1 cellular context compared by ENCODE assay signal in genomic region chr6:31737315-31738047, GRCh38.
A peak's percentile ranks its signal among the peaks of the same experiment; 100 is the strongest.
TF ChIP-seq lines count a peak whose summit lies in the region.

No MANE protein-coding gene starts in this region.

TF ChIP-seq in K562, 482 proteins besides CTCF, POLR2A, EP300 and RAD21 (continued from another document):
- TF ChIP-seq RREB1 (CRISPR knock-in tag; IDR thresholded peaks at IDR 0.05) = no peak
- TF ChIP-seq USF1 (CRISPR knock-in tag; IDR thresholded peaks at IDR 0.05) = no peak
- TF ChIP-seq ZNF316 (IDR thresholded peaks at IDR 0.05) = peak; percentile 51; the same call in 1 of the 2 replicates
- TF ChIP-seq HDAC2 (IDR thresholded peaks at IDR 0.05) = no peak; the same call in 1 of the 2 replicates
- TF ChIP-seq ZNF311 (CRISPR knock-in tag; IDR thresholded peaks at IDR 0.05) = no peak
- no peak for TF ChIP-seq MECOM (CRISPR knock-in tag; IDR thresholded peaks at IDR 0.05)
- TF ChIP-seq ZNF57 (CRISPR knock-in tag; IDR thresholded peaks at IDR 0.05) = peak; percentile 81; the same call in 1 of the 2 replicates
- no peak for TF ChIP-seq ZKSCAN3 (CRISPR knock-in tag; IDR thresholded peaks at IDR 0.05)
- TF ChIP-seq SIRT6 (IDR thresholded peaks at IDR 0.05; ENCODE audit: low read depth, low read length) = no peak
- TF ChIP-seq ZNF551 (CRISPR knock-in tag; IDR thresholded peaks at IDR 0.05) = peak; percentile 67
- TF ChIP-seq ZBTB2 (IDR thresholded peaks at IDR 0.05) = peak; percentile 28; the same call in 1 of the 2 replicates
- 0 out of 2 replicates have a peak, but pooled peaks have one; percentile 83 for TF ChIP-seq NFATC3 (IDR thresholded peaks at IDR 0.05)
- TF ChIP-seq ZNF232 (CRISPR knock-in tag; IDR thresholded peaks at IDR 0.05) = 0 out of 2 replicates have a peak, but pooled peaks have one; percentile 6
- peak; percentile 46; the same call in 1 of the 2 replicates for TF ChIP-seq PTRF (tag; IDR thresholded peaks at IDR 0.05)
- TF ChIP-seq PKNOX1 (IDR thresholded peaks at IDR 0.05) = no peak
- TF ChIP-seq PHB2 (IDR thresholded peaks at IDR 0.05; ENCODE audit: low read depth) = peak; percentile 65
- TF ChIP-seq ESRRB (CRISPR knock-in tag; IDR thresholded peaks at IDR 0.05; ENCODE audit: borderline replicate concordance) = no peak
- peak; percentile 45; the same call in 1 of the 2 replicates for TF ChIP-seq RNF219 (CRISPR knock-in tag; IDR thresholded peaks at IDR 0.05)
- TF ChIP-seq YY1 (IDR thresholded peaks at IDR 0.05; ENCODE audit: borderline replicate concordance in 1 of 3, control insufficient read depth in 1 of 3, extremely low read depth in 1 of 3, insufficient read depth in 3 of 3, insufficient read length in 1 of 3, insufficient replicate concordance in 2 of 3, low read depth in 1 of 3, low read length in 2 of 3) = no peak
- peak; percentile 62; the same call in 1 of the 2 replicates for TF ChIP-seq ZNF407 (IDR thresholded peaks at IDR 0.05; ENCODE audit: low read depth)
- TF ChIP-seq TAF15 (IDR thresholded peaks at IDR 0.05; ENCODE audit: low read depth, low read length) = no peak
- no peak for TF ChIP-seq TARDBP (IDR thresholded peaks at IDR 0.05)
- TF ChIP-seq CGGBP1 (CRISPR knock-in tag; IDR thresholded peaks at IDR 0.05) = peak; percentile 74
- TF ChIP-seq NFE2 (IDR thresholded peaks at IDR 0.05; ENCODE audit: low read depth) = no peak
- TF ChIP-seq ILK (tag; IDR thresholded peaks at IDR 0.05; ENCODE audit: borderline replicate concordance, low read depth) = no peak
- TF ChIP-seq BRF1 (IDR thresholded peaks at IDR 0.05; ENCODE audit: borderline replicate concordance, extremely low read depth, insufficient read length) = no peak
- no peak for TF ChIP-seq NR3C1 (CRISPR knock-in tag; IDR thresholded peaks at IDR 0.05)
- TF ChIP-seq PML (IDR thresholded peaks at IDR 0.05; ENCODE audit: low read length) = no peak; the same call in 1 of the 2 replicates
- no peak for TF ChIP-seq ID3 (CRISPR knock-in tag; IDR thresholded peaks at IDR 0.05)
- TF ChIP-seq ID3 (tag; IDR thresholded peaks at IDR 0.05) = no peak
- peak; percentile 91; the same call in 1 of the 2 replicates for TF ChIP-seq CAMTA2 (CRISPR knock-in tag; conservative IDR thresholded peaks at IDR 0.05)
- 0 out of 2 replicates have a peak, but pooled peaks have one; percentile 27 for TF ChIP-seq KHSRP (IDR thresholded peaks at IDR 0.05)
- TF ChIP-seq ZNF282 (CRISPR knock-in tag; IDR thresholded peaks at IDR 0.05) = no peak
- TF ChIP-seq ZNF696 (CRISPR knock-in tag; conservative IDR thresholded peaks at IDR 0.05) = 0 out of 2 replicates have a peak, but pooled peaks have one; percentile 6
- TF ChIP-seq TCF7 (IDR thresholded peaks at IDR 0.05; ENCODE audit: borderline replicate concordance) = no peak
- TF ChIP-seq ZNF347 (CRISPR knock-in tag; IDR thresholded peaks at IDR 0.05; ENCODE audit: low read depth) = no peak
- no peak for TF ChIP-seq USF2 (CRISPR knock-in tag; IDR thresholded peaks at IDR 0.05)
- TF ChIP-seq ARHGAP35 (IDR thresholded peaks at IDR 0.05; ENCODE audit: partially characterized antibody) = peak; percentile 68
TF ChIP-seq in K562: peak in this region for 89.
